In the genomic region with DNA sequence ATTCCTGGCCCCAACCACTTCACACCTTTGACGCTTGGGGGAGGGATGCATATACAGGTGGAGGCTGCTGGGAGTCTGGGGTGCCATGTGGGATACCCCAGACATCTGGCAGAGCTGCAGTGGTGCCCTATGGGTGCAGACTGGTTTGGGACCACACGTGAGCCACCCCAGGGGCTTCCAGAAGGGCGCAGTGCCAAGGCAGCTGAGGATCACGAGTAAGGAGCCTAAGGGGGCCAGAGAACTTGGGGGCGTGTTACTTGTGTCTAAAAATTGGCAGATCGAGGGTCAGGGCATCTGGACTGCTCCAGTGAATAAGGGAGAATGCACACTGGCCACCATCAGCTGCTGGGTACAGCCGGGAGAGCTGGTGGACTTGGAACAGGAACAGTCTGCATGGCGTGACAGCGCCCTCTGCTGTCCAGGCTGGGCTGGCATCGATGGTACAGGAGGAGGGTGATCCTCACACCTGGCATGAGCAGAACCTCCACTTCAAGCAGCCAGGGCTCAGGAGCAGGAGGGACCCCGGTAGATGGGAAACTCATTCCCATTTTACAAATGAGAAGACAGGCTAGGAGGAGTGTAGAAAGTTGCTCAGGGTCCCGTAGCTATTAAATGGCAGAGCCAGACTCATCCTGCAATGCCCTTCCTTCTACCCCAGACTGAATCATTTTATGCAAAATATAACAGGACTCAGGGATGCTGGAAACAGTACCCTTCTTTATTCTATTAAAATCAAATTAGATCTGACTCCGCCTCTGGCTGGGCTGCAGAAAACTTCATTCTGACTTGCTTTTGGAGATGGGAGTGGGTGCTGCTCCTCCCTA, we compare ENCODE assay signal across 8 cellular contexts.
DNase-seq lines count a peak whose midpoint lies in the region; ATAC-seq and TF ChIP-seq lines count a peak whose summit lies in the region.

No MANE protein-coding gene starts in this region.

- no peaks in the 10 kb centered on the region for H3K27me3 ChIP-seq in neural cell (ENCODE audit: insufficient read depth, low read depth, low read length)

- CTCF ChIA-PET in RWPE1 (lab: Yijun Ruan, JAX): interaction anchor here (0.5 to 6.8 kb wide), 25 partner anchors 8 to 292 kb away, joined by 3 to 99 read pairs (median 4); partner anchors contain the start of gene ATOH8

- no peaks in the 10 kb centered on the region for H4K20me1 ChIP-seq in neural cell (ENCODE audit: insufficient read depth)

- TF ChIP-seq EP300 in neural cell (conservative IDR thresholded peaks at IDR 0.05; ENCODE audit: poor library complexity, severe bottlenecking): no peak

- TF ChIP-seq RAD21 in neural cell (conservative IDR thresholded peaks at IDR 0.05): peak; percentile 96

- no peak overlapping the region for H3K9ac ChIP-seq in neural cell (ENCODE audit: low read length)

- POLR2A ChIA-PET in RWPE1 (lab: Yijun Ruan, JAX; ENCODE audit: low non-redundant PET): no interaction called here

- H3K4me2 ChIP-seq in neural cell (ENCODE audit: low read length): no peak overlapping the region

- H3K4me3 ChIP-seq in fibroblast of pulmonary artery (replicated peaks; ENCODE audit: low read depth, low read length) (no peak overlapping the region), neural cell (ENCODE audit: low read length) (no peak overlapping the region)

- no peaks in the 10 kb centered on the region for H3K9me2 ChIP-seq in neural cell (ENCODE audit: insufficient read depth, low read length)

- TF ChIP-seq CTCF in GM13976 (IDR thresholded peaks at IDR 0.05; ENCODE audit: borderline replicate concordance, control extremely low read depth, extremely low read depth, insufficient read depth, missing control alignments) (peak; percentile 86), RWPE1 (conservative IDR thresholded peaks at IDR 0.05; ENCODE audit: low read depth) (peak; percentile 93), fibroblast of pulmonary artery (IDR thresholded peaks at IDR 0.05; ENCODE audit: low read length, missing control alignments) (peak; percentile 99), neural cell (IDR thresholded peaks at IDR 0.05; ENCODE audit: poor library complexity, severe bottlenecking) (peak; percentile 94)

- H3F3A ChIP-seq in neural cell (ENCODE audit: insufficient read depth, low read length, poor library complexity, severe bottlenecking): no peaks in the 10 kb centered on the region

- in situ Hi-C loops in GM13976 (cut with MboI; ENCODE audit: low sequenced_read_pairs, unreplicated experiment): loop anchor here (5.0 kb wide), 1 partner anchor 77 kb away; no protein-coding TSS in a partner anchor

- no peaks in the 10 kb centered on the region for H3K36me3 ChIP-seq in neural cell (ENCODE audit: insufficient read depth, low read length)

- H2AFZ ChIP-seq in neural cell (ENCODE audit: low read depth, low read length): no peak overlapping the region

- no peaks in the 10 kb centered on the region for H3K9me3 ChIP-seq in neural cell (ENCODE audit: low read length)

- no peaks in the 10 kb centered on the region for H3K79me2 ChIP-seq in neural cell (replicated peaks; ENCODE audit: insufficient read depth, low read length)

- H3K27ac ChIP-seq in RWPE1 (no peak overlapping the region), neural cell (ENCODE audit: low read length) (no peak overlapping the region)

- peak; percentile 89 for ATAC-seq in stimulated activated naive CD8-positive, alpha-beta T cell treated with anti-CD3 and anti-CD28 coated beads, Interleukin-15, Interleukin-2, amounts not matched to agents 100 U/mL and 50 U/mL, for 24 hours
- no peak for ATAC-seq in GM18511 (IDR thresholded peaks at IDR 0.05; ENCODE audit: unreplicated experiment)

- DNase-seq in GM13976 (ENCODE audit: low spot score): peak; percentile 90
- DNase-seq in M059J (ENCODE audit: low read depth): peak; percentile 80
- peak; percentile 84 for DNase-seq in RWPE1 (ENCODE audit: low spot score)
- peak; percentile 57 to 70 for DNase-seq in activated T-helper 1 cell treated with anti-CD3 and anti-CD28 coated beads, Interleukin-2, amount 50 U/mL, for 16 hours (ENCODE audit: low read depth in 1 of 2, low spot score in 1 of 2)
- DNase-seq in fibroblast of pulmonary artery (ENCODE audit: low read depth): peak; percentile 91
- peak; percentile 89 for DNase-seq in stimulated activated naive CD8-positive, alpha-beta T cell treated with anti-CD3 and anti-CD28 coated beads, Interleukin-15, Interleukin-2, amounts not matched to agents 100 U/mL and 50 U/mL, for 24 hours

TF ChIP-seq in neural cell, 6 proteins besides CTCF, POLR2A, EP300 and RAD21:
- TF ChIP-seq MXI1 (conservative IDR thresholded peaks at IDR 0.05; ENCODE audit: poor library complexity, severe bottlenecking) (peak; percentile 14), EZH2 (IDR thresholded peaks at IDR 0.05; ENCODE audit: borderline replicate concordance, insufficient read depth, low read length, poor library complexity, severe bottlenecking) (no peak), SMC3 (conservative IDR thresholded peaks at IDR 0.05; ENCODE audit: poor library complexity) (peak; percentile 99), POLR2AphosphoS5 (IDR thresholded peaks at IDR 0.05) (no peak), TAF1 (IDR thresholded peaks at IDR 0.05; ENCODE audit: low read depth) (no peak)
- TF ChIP-seq, protein P1, sequence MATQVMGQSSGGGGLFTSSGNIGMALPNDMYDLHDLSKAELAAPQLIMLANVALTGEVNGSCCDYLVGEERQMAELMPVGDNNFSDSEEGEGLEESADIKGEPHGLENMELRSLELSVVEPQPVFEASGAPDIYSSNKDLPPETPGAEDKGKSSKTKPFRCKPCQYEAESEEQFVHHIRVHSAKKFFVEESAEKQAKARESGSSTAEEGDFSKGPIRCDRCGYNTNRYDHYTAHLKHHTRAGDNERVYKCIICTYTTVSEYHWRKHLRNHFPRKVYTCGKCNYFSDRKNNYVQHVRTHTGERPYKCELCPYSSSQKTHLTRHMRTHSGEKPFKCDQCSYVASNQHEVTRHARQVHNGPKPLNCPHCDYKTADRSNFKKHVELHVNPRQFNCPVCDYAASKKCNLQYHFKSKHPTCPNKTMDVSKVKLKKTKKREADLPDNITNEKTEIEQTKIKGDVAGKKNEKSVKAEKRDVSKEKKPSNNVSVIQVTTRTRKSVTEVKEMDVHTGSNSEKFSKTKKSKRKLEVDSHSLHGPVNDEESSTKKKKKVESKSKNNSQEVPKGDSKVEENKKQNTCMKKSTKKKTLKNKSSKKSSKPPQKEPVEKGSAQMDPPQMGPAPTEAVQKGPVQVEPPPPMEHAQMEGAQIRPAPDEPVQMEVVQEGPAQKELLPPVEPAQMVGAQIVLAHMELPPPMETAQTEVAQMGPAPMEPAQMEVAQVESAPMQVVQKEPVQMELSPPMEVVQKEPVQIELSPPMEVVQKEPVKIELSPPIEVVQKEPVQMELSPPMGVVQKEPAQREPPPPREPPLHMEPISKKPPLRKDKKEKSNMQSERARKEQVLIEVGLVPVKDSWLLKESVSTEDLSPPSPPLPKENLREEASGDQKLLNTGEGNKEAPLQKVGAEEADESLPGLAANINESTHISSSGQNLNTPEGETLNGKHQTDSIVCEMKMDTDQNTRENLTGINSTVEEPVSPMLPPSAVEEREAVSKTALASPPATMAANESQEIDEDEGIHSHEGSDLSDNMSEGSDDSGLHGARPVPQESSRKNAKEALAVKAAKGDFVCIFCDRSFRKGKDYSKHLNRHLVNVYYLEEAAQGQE (IDR thresholded peaks at IDR 0.05; ENCODE audit: borderline replicate concordance): no peak
